ENCODE assay signal across 9 cellular contexts in the genomic region with DNA sequence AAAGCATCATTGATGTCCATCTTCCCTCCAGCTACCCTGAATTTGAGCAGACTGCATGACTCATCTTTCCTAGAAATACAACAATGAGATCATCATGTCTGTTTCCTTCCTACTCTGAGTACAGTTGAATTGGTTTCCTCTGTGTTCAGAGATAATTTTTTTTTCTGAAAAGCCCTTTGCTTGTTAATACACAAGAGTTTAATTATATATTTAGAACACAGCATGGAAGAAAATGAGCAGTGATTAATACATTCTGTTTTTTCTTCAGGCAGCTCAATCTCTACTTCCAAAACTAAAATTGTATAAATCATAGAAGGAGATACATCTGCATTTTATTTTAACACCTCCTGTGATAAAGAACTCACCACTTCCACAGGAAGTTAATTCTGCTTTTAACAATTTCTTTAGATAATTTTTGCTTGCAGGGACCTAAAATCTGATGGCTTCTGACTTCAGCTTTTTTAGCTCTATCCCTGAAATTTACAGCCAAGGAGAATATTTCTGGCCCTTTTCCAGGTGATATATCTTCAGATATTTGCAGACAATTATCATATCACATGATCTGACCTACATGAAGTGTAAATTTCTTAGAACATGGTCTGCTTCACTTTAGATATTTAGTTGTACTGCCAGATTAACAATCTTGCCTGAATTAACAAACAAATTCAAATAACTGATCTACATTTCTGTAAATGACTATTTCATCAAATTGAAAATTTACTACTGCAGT.
DNase-seq lines count a peak whose midpoint lies in the region; ATAC-seq and TF ChIP-seq lines count a peak whose summit lies in the region.
"Had no signal": no experiment of that assay in that cellular context is flagged by ENCODE, and none has a peak within 500 bp of the region (broad histone marks: within the 10 kb centered on the region; RNA-seq: fewer than 3 reads in every experiment).

No MANE protein-coding gene starts in this region.

- H3K4me3 ChIP-seq in left lung: no peak overlapping the region
- H3K4me3 ChIP-seq: SK-N-MC had no signal

- H3K9me3 ChIP-seq in CD4-positive, alpha-beta T cell (ENCODE audit: control insufficient read depth, low read length): no peaks in the 10 kb centered on the region
- no peaks in the 10 kb centered on the region for H3K9me3 ChIP-seq in left lung

- intact Hi-C loops in CD4-positive, alpha-beta T cell (cut with DNase I, micrococcal nuclease): no loop called here
- intact Hi-C loops in left lung (cut with DNase I): no loop called here

- POLR2A ChIA-PET in CD4-positive, alpha-beta T cell (lab: Charles Lee): interaction anchor here (1.0 to 1.1 kb wide), 2 partner anchors 695 to 1099 kb away, joined by 3 read pairs; no protein-coding TSS in a partner anchor
- POLR2A ChIA-PET in activated naive CD8-positive, alpha-beta T cell treated with anti-CD3 and anti-CD28 coated beads, Interleukin-2, amount 10 ng/mL, durations not matched to agents 7 days and 5 days (lab: Charles Lee): interaction anchor here (0.7 to 1.4 kb wide), 3 partner anchors 13 to 249 kb away, joined by 3 read pairs; a partner anchor contains a TSS

- peak; percentile 64 for ATAC-seq in CD4-positive, alpha-beta T cell (ENCODE audit: poor library complexity)
- ATAC-seq in activated naive CD8-positive, alpha-beta T cell treated with anti-CD3 and anti-CD28 coated beads, Interleukin-2, amount 10 ng/mL, durations not matched to agents 7 days and 5 days (ENCODE audit: low read depth): peak; percentile 96
- ATAC-seq in left lung (peak; percentile 70), HG03432 (IDR thresholded peaks at IDR 0.05; ENCODE audit: unreplicated experiment) (no peak), GM18517 (IDR thresholded peaks at IDR 0.05; ENCODE audit: unreplicated experiment) (no peak), GM19023 (IDR thresholded peaks at IDR 0.05; ENCODE audit: unreplicated experiment) (no peak)

- no peaks in the 10 kb centered on the region for H3K36me3 ChIP-seq in left lung

- no peaks in the 10 kb centered on the region for H3K27me3 ChIP-seq in CD4-positive, alpha-beta T cell (ENCODE audit: control insufficient read depth, insufficient read depth, low read length)
- H3K27me3 ChIP-seq in left lung: no peaks in the 10 kb centered on the region

- H3K27me3 Mint-ChIP-seq in CD4-positive, alpha-beta T cell: no peaks in the 10 kb centered on the region
- no peaks in the 10 kb centered on the region for H3K27me3 Mint-ChIP-seq in activated naive CD8-positive, alpha-beta T cell treated with anti-CD3 and anti-CD28 coated beads, Interleukin-2, amount 10 ng/mL, durations not matched to agents 7 days and 5 days
- no peaks in the 10 kb centered on the region for H3K27me3 Mint-ChIP-seq in osteocyte (ENCODE audit: unreplicated experiment)

- H3K27ac ChIP-seq in CD4-positive, alpha-beta T cell (ENCODE audit: low read depth, low read length): no peak overlapping the region
- H3K27ac ChIP-seq in left lung: peak overlapping the region in 1 of 2 donors; percentile 30
- H3K27ac ChIP-seq: SK-N-MC had no signal

- H3K27ac Mint-ChIP-seq in CD4-positive, alpha-beta T cell: no peak overlapping the region
- peak overlapping the region; percentile 82 for H3K27ac Mint-ChIP-seq in activated naive CD8-positive, alpha-beta T cell treated with anti-CD3 and anti-CD28 coated beads, Interleukin-2, amount 10 ng/mL, durations not matched to agents 7 days and 5 days
- H3K27ac Mint-ChIP-seq in osteocyte (ENCODE audit: unreplicated experiment): no peak overlapping the region

- H3K4me1 ChIP-seq in left lung: peaks cover 0 to 13% of the 10 kb centered on the region in 2 donors

- TF ChIP-seq CTCF in CD4-positive, alpha-beta T cell (IDR thresholded peaks at IDR 0.05): no peak
- TF ChIP-seq CTCF in left lung (IDR thresholded peaks at IDR 0.05) (no peak), osteocyte (IDR thresholded peaks at IDR 0.05) (no peak)

- CTCF ChIA-PET in CD4-positive, alpha-beta T cell (lab: Charles Lee): no interaction called here

- H3K9me3 Mint-ChIP-seq in CD4-positive, alpha-beta T cell: no peaks in the 10 kb centered on the region
- H3K9me3 Mint-ChIP-seq in activated naive CD8-positive, alpha-beta T cell treated with anti-CD3 and anti-CD28 coated beads, Interleukin-2, amount 10 ng/mL, durations not matched to agents 7 days and 5 days: peaks cover 3% of the 10 kb centered on the region
- H3K9me3 Mint-ChIP-seq in osteocyte (ENCODE audit: unreplicated experiment): no peaks in the 10 kb centered on the region

- H3K4me3 Mint-ChIP-seq in CD4-positive, alpha-beta T cell: no peak overlapping the region
- peak overlapping the region; percentile 63 for H3K4me3 Mint-ChIP-seq in activated naive CD8-positive, alpha-beta T cell treated with anti-CD3 and anti-CD28 coated beads, Interleukin-2, amount 10 ng/mL, durations not matched to agents 7 days and 5 days
- no peak overlapping the region for H3K4me3 Mint-ChIP-seq in osteocyte (ENCODE audit: unreplicated experiment)

- no peaks in the 10 kb centered on the region for H3K36me3 Mint-ChIP-seq in CD4-positive, alpha-beta T cell (ENCODE audit: low read depth)
- peaks cover 19% of the 10 kb centered on the region for H3K36me3 Mint-ChIP-seq in activated naive CD8-positive, alpha-beta T cell treated with anti-CD3 and anti-CD28 coated beads, Interleukin-2, amount 10 ng/mL, durations not matched to agents 7 days and 5 days
- no peaks in the 10 kb centered on the region for H3K36me3 Mint-ChIP-seq in osteocyte (ENCODE audit: unreplicated experiment)

- DNase-seq in CD4-positive, alpha-beta T cell: no peak
- DNase-seq in KBM-7 (peak; percentile 77), left lung (no peak), osteocyte (ENCODE audit: extremely low spot score, unreplicated experiment) (no peak)
- DNase-seq in activated naive CD8-positive, alpha-beta T cell treated with anti-CD3 and anti-CD28 coated beads, Interleukin-2, amount 10 ng/mL, durations not matched to agents 7 days and 5 days: no peak

- in situ Hi-C loops in KBM-7 (cut with MboI; ENCODE audit: low pct_unique_long_range_greater_than_20kb, low sequenced_read_pairs): no loop called here

- H3K4me1 Mint-ChIP-seq in CD4-positive, alpha-beta T cell (ENCODE audit: low read depth): peaks cover 26% of the 10 kb centered on the region
- peaks cover 39% of the 10 kb centered on the region for H3K4me1 Mint-ChIP-seq in activated naive CD8-positive, alpha-beta T cell treated with anti-CD3 and anti-CD28 coated beads, Interleukin-2, amount 10 ng/mL, durations not matched to agents 7 days and 5 days
- peaks cover 16% of the 10 kb centered on the region for H3K4me1 Mint-ChIP-seq in osteocyte (ENCODE audit: unreplicated experiment)

Comparison
In these comparisons a context has a peak if more than half of its experiments do, and no peak if none do; other contexts are left out.
1. ATAC-seq: peak in CD4-positive, alpha-beta T cell (single experiment), activated naive CD8-positive, alpha-beta T cell treated with anti-CD3 and anti-CD28 coated beads, Interleukin-2, amount 10 ng/mL, durations not matched to agents 7 days and 5 days (single experiment) and left lung (single experiment); none in HG03432 (single experiment), GM18517 (single experiment) and GM19023 (single experiment).